Comparison of ENCODE assay signal across 27 cellular contexts in the genomic region with DNA sequence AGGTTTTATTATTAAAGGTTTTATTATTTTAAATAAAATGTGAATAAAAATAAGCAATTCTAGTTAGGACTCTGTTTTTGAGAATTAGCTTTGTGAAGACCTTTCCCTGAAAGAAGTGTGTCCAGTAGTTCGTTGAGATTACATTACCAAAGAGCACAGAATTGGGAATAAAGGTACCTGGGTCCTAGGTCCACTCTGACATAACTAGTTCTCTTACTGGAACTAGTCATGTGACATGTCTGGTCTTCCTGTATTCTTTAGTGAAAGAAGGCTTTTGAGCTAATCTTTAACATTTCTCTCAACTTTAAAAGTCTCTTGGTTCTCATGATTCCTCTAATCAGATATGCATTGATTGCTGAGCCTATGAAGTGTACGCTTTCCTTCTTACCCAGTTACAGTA.
"Had no signal": no experiment of that assay in that cellular context is flagged by ENCODE, and none has a peak within 500 bp of the region (broad histone marks: within the 10 kb centered on the region; RNA-seq: fewer than 3 reads in every experiment).

No MANE protein-coding gene starts in this region.

- H3K4me1 Mint-ChIP-seq: naive thymus-derived CD8-positive, alpha-beta T cell; nephron progenitor cell; neural progenitor cell; stimulated activated naive B cell treated with anti-CD40 and anti-IgM and Interleukin-4, amounts not matched to agents 10 μg/mL and 1 μg/mL and 100 μg/mL, for 72 hours had no signal

- H3K27ac ChIP-seq: lower lobe of right lung, neural progenitor cell, neutrophil, parathyroid adenoma, psoas muscle, right atrium auricular region, skin epidermis, stomach, testis, thyroid gland, transverse colon, upper lobe of left lung, vagina had no signal

- H3K36me3 ChIP-seq: lower lobe of right lung, neural progenitor cell, neutrophil, right atrium auricular region, stomach, thyroid gland, transverse colon, upper lobe of left lung, vagina had no signal

- H3K27ac Mint-ChIP-seq: naive thymus-derived CD8-positive, alpha-beta T cell; nephron progenitor cell; neural progenitor cell; stimulated activated naive B cell treated with anti-CD40 and anti-IgM and Interleukin-4, amounts not matched to agents 10 μg/mL and 1 μg/mL and 100 μg/mL, for 72 hours had no signal

- H3K4me1 ChIP-seq: lower lobe of right lung, neural progenitor cell, parathyroid adenoma, psoas muscle, right atrium auricular region, stomach, testis, thyroid gland, transverse colon, upper lobe of left lung, vagina had no signal

- DNase-seq: islet precursor cell; left ventricle myocardium superior; lower lobe of right lung; mammary epithelial cell; mesenchymal stem cell; naive thymus-derived CD8-positive, alpha-beta T cell; nephron progenitor cell; occipital lobe; psoas muscle; stimulated activated CD4-positive, alpha-beta T cell treated with anti-CD3 and anti-CD28 coated beads, Interleukin-12 subunit alpha, Interleukin-12 subunit beta, amount 100 ng/mL, for 4 hours; stimulated activated CD4-positive, alpha-beta T cell treated with anti-CD3 and anti-CD28 coated beads, Interleukin-15, amount 100 ng/mL, for 24 hours; stimulated activated CD4-positive, alpha-beta T cell treated with anti-CD3 and anti-CD28 coated beads, Interleukin-2, amount 100 ng/mL, for 24 hours; stimulated activated CD4-positive, alpha-beta T cell treated with anti-CD3 and anti-CD28 coated beads, Interleukin-4, amount 100 ng/mL, for 1 hour; stimulated activated naive B cell treated with anti-CD40 and anti-IgM and Interleukin-4, amounts not matched to agents 10 μg/mL and 1 μg/mL and 100 μg/mL, for 72 hours; stimulated activated naive CD8-positive, alpha-beta T cell treated with anti-CD3 and anti-CD28 coated beads, Interleukin-15, Interleukin-2, amounts not matched to agents 100 U/mL and 50 U/mL, for 24 hours; stomach; testis; thyroid gland; transverse colon; upper lobe of left lung had no signal

- H3K9me3 ChIP-seq: lower lobe of right lung, neutrophil, psoas muscle, stomach, testis, thyroid gland, transverse colon, upper lobe of left lung, vagina had no signal

- H3K36me3 Mint-ChIP-seq: naive thymus-derived CD8-positive, alpha-beta T cell; neural progenitor cell; stimulated activated naive B cell treated with anti-CD40 and anti-IgM and Interleukin-4, amounts not matched to agents 10 μg/mL and 1 μg/mL and 100 μg/mL, for 72 hours had no signal

- H3K4me3 ChIP-seq: lower lobe of right lung, neural progenitor cell, psoas muscle, right atrium auricular region, skin epidermis, stomach, testis, thyroid gland, transverse colon, upper lobe of left lung, vagina had no signal

- H3K4me3 Mint-ChIP-seq: naive thymus-derived CD8-positive, alpha-beta T cell; nephron progenitor cell; neural progenitor cell; stimulated activated naive B cell treated with anti-CD40 and anti-IgM and Interleukin-4, amounts not matched to agents 10 μg/mL and 1 μg/mL and 100 μg/mL, for 72 hours had no signal

- ATAC-seq: left ventricle myocardium superior; lower lobe of right lung; naive thymus-derived CD8-positive, alpha-beta T cell; psoas muscle; sciatic nerve; stimulated activated naive B cell treated with anti-CD40 and anti-IgM and Interleukin-4, amounts not matched to agents 10 μg/mL and 1 μg/mL and 100 μg/mL, for 72 hours; stimulated activated naive CD8-positive, alpha-beta T cell treated with anti-CD3 and anti-CD28 coated beads, Interleukin-15, Interleukin-2, amounts not matched to agents 100 U/mL and 50 U/mL, for 24 hours had no signal

- H3K27me3 ChIP-seq: neural progenitor cell, neutrophil, right atrium auricular region, stomach, testis, thyroid gland, transverse colon, upper lobe of left lung, vagina had no signal

- H3K27me3 Mint-ChIP-seq: naive thymus-derived CD8-positive, alpha-beta T cell; stimulated activated naive B cell treated with anti-CD40 and anti-IgM and Interleukin-4, amounts not matched to agents 10 μg/mL and 1 μg/mL and 100 μg/mL, for 72 hours had no signal

- H3K9me3 Mint-ChIP-seq: nephron progenitor cell had no signal
